31 cellular contexts compared by ENCODE assay signal in the genomic region with DNA sequence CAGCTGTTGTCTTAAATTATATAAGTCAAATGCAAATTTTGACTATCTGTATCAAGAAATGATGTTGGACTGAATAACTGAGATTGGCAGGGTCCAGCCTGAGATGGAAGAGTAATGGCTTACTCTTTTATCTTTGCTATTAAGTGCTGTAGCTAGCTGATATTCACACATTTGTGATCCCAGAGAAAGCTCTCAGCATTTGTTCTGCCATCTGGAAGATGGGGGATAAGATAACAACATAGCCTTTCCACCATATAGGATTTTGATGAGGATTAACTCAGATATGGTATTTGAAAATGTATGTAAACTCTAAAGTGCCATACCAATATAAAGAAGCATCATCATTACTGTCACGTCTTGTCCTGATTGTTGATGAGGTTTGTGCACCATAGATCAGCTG.
"Had no signal": no experiment of that assay in that cellular context is flagged by ENCODE, and none has a peak within 500 bp of the region (broad histone marks: within the 10 kb centered on the region; RNA-seq: fewer than 3 reads in every experiment).

No MANE protein-coding gene starts in this region.

- H3K4me3 ChIP-seq: adrenal gland, ascending aorta, body of pancreas, breast epithelium, cardiac muscle cell had no signal

- H3K4me1 ChIP-seq: adrenal gland, body of pancreas, breast epithelium had no signal

- ATAC-seq: activated naive CD4-positive, alpha-beta T cell treated with anti-CD3 and anti-CD28 coated beads, Interleukin-2, amount 50 U/mL, for 72 hours; activated naive CD8-positive, alpha-beta T cell treated with anti-CD3 and anti-CD28 coated beads, Interleukin-2, amount 50 U/mL, for 24 hours; activated T-cell treated with anti-CD3 and anti-CD28 coated beads, Interleukin-2, amount 50 U/mL, for 4 hours; activated T-cell treated with anti-CD3 and anti-CD28 coated beads, Interleukin-2, amount 50 U/mL, for 72 hours; activated T-helper 17 cell treated with anti-CD3 and anti-CD28 coated beads, Interleukin-2, amount 50 U/mL, for 72 hours; body of pancreas had no signal

- H3K27ac ChIP-seq: adrenal gland, ascending aorta, body of pancreas, brain microvascular endothelial cell, breast epithelium, cardiac muscle cell had no signal

- DNase-seq: activated effector memory CD4-positive, alpha-beta T cell treated with anti-CD3 and anti-CD28 coated beads, Interleukin-2, amount 50 U/mL, for 16 hours; activated effector memory CD4-positive, alpha-beta T cell treated with Interleukin-2 at 50 U/mL for 16 hours; activated gamma-delta T cell; activated gamma-delta T cell treated with Interleukin-2 at 50 U/mL for 16 hours; activated naive CD4-positive, alpha-beta T cell; activated naive CD4-positive, alpha-beta T cell treated with anti-CD3 and anti-CD28 coated beads for 36 hours; activated naive CD4-positive, alpha-beta T cell treated with anti-CD3 and anti-CD28 coated beads, Interleukin-2, amount 10 ng/mL, durations not matched to agents 7 days and 5 days; activated naive CD4-positive, alpha-beta T cell treated with anti-CD3 and anti-CD28 coated beads, Interleukin-2, amount 50 U/mL, for 16 hours; activated naive CD4-positive, alpha-beta T cell treated with Interleukin-2 at 50 U/mL for 16 hours; activated naive CD8-positive, alpha-beta T cell treated with anti-CD3 and anti-CD28 coated beads for 36 hours; activated naive CD8-positive, alpha-beta T cell treated with anti-CD3 and anti-CD28 coated beads, Interleukin-2, amount 10 ng/mL, durations not matched to agents 7 days and 5 days; activated naive CD8-positive, alpha-beta T cell treated with anti-CD3 and anti-CD28 coated beads, Interleukin-2, amount 50 U/mL, for 24 hours; activated T-cell treated with anti-CD3 and anti-CD28 coated beads, Interleukin-2, amount 50 U/mL, for 24 hours; activated T-cell treated with anti-CD3 and anti-CD28 coated beads, Interleukin-2, amount 50 U/mL, for 4 hours; activated T-cell treated with anti-CD3 and anti-CD28 coated beads, Interleukin-2, amount 50 U/mL, for 48 hours; activated T-cell treated with anti-CD3 and anti-CD28 coated beads, Interleukin-2, amount 50 U/mL, for 72 hours; adrenal gland; amniotic stem cell; amygdala; anterior cingulate cortex; aorta; body of pancreas; brain microvascular endothelial cell; caudate nucleus; central memory CD4-positive, alpha-beta T cell; cerebellar nuclear complex had no signal

- H3K9me3 ChIP-seq: adrenal gland had no signal

- H3K36me3 ChIP-seq: adrenal gland, ascending aorta, brain microvascular endothelial cell, breast epithelium, cardiac muscle cell had no signal

- H3K27me3 ChIP-seq: adrenal gland, ascending aorta, body of pancreas, brain microvascular endothelial cell, breast epithelium, cardiac muscle cell had no signal
